Comparison of ENCODE assay signal across 9 cellular contexts in the genomic region with DNA sequence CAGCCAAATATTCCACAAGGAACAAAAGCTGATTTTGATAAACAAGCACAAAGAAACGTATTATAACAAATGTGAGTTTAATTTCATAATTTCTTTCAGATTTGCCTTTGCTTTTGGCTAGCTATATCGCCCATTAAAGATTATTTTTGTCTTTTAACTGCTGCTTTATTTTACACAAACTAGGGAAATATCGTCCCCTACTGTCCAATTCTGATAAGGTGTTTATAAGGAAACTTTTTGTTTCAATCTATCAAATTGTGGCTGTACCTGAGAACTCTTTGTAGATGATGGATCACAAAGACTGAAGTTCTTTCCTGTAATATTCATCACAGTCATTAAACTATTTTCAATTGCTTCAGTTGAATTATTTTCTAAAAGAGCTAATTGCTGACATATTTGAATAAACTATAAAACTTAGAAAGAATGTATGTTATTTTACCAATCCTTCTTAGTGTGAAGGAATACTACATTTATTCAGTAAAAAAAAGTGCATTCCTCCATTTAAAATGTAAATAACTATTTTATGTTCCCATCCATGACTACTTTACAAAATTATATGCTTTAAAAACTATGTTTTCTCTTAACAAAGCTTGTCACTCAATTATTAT.
A peak's percentile ranks its signal among the peaks of the same experiment; 100 is the strongest.
DNase-seq lines count a peak whose midpoint lies in the region; ATAC-seq and TF ChIP-seq lines count a peak whose summit lies in the region.
"Had no signal": no experiment of that assay in that cellular context is flagged by ENCODE, and none has a peak within 500 bp of the region (broad histone marks: within the 10 kb centered on the region; RNA-seq: fewer than 3 reads in every experiment).

No MANE protein-coding gene starts in this region.

- no peaks in the 10 kb centered on the region for H3K4me1 ChIP-seq in prostate gland (replicated peaks)

- 29% methylated on average over 3 of the region's 3 CpGs for WGBS in prostate gland

- H3K36me3 ChIP-seq in prostate gland, result no peaks in the 10 kb centered on the region

- ATAC-seq in stimulated activated effector memory CD8-positive, alpha-beta T cell treated with anti-CD3 and anti-CD28 coated beads, Interleukin-12 subunit alpha, Interleukin-12 subunit beta, amount 100 ng/mL, for 72 hours, result no peak
- no peak for ATAC-seq in GM21786 (IDR thresholded peaks at IDR 0.05; ENCODE audit: unreplicated experiment)

- H3K36me3 Mint-ChIP-seq in chondrocyte (ENCODE audit: low read depth), result no peaks in the 10 kb centered on the region
- no peaks in the 10 kb centered on the region for H3K36me3 Mint-ChIP-seq in stimulated activated effector memory CD8-positive, alpha-beta T cell treated with anti-CD3 and anti-CD28 coated beads, Interleukin-12 subunit alpha, Interleukin-12 subunit beta, amount 100 ng/mL, for 72 hours

- TF ChIP-seq POLR2A in prostate gland (IDR thresholded peaks at IDR 0.05), result no peak

- H3K27me3 ChIP-seq in prostate gland (replicated peaks; ENCODE audit: insufficient read depth), result no peaks in the 10 kb centered on the region

- H3K9me3 ChIP-seq in prostate gland, result no peaks in the 10 kb centered on the region

- TF ChIP-seq CTCF in chondrocyte (IDR thresholded peaks at IDR 0.05), result peak; percentile 80
- peak in 3 of 4 experiments; percentile 16 to 49 (median 42) for TF ChIP-seq CTCF in prostate gland (IDR thresholded peaks at IDR 0.05)

- peaks cover 32% of the 10 kb centered on the region for H3K27me3 Mint-ChIP-seq in chondrocyte (ENCODE audit: low read depth)

- intact Hi-C loops in prostate gland (cut with DNase I), result no loop called here

- no peak overlapping the region for H3K27ac ChIP-seq in prostate gland

- no peak overlapping the region for H3K4me3 Mint-ChIP-seq in chondrocyte (ENCODE audit: unreplicated experiment)
- no peak overlapping the region for H3K4me3 Mint-ChIP-seq in stimulated activated effector memory CD8-positive, alpha-beta T cell treated with anti-CD3 and anti-CD28 coated beads, Interleukin-12 subunit alpha, Interleukin-12 subunit beta, amount 100 ng/mL, for 72 hours

- H3K4me1 Mint-ChIP-seq in chondrocyte (ENCODE audit: low read depth), result no peaks in the 10 kb centered on the region
- H3K4me1 Mint-ChIP-seq in stimulated activated effector memory CD8-positive, alpha-beta T cell treated with anti-CD3 and anti-CD28 coated beads, Interleukin-12 subunit alpha, Interleukin-12 subunit beta, amount 100 ng/mL, for 72 hours, result no peaks in the 10 kb centered on the region

- no peak overlapping the region for H3K4me3 ChIP-seq in prostate gland

- DNase-seq in DMS 273 (lab: John Stamatoyannopoulos, UW; ENCODE audit: unreplicated experiment), result peak; percentile 32
- DNase-seq in DMS 273 treated with DMSO at 0.1 percent for 48 hours (lab: John Stamatoyannopoulos, UW), result no peak
- peak; percentile 41 for DNase-seq in NCI-H2227 treated with DMSO at 0.1 percent for 48 hours (lab: John Stamatoyannopoulos, UW)
- no peak for DNase-seq in chondrocyte (ENCODE audit: low spot score)
- no peak for DNase-seq in prostate gland (ENCODE audit: low spot score)
- DNase-seq in hippocampal formation (lab: John Stamatoyannopoulos, UW), result no peak
- no peak for DNase-seq in stimulated activated effector memory CD8-positive, alpha-beta T cell treated with anti-CD3 and anti-CD28 coated beads, Interleukin-12 subunit alpha, Interleukin-12 subunit beta, amount 100 ng/mL, for 72 hours (ENCODE audit: low spot score in 2 of 2)
- DNase-seq: 8988T had no signal

- H3K27ac Mint-ChIP-seq in chondrocyte (ENCODE audit: unreplicated experiment), result no peak overlapping the region
- no peak overlapping the region for H3K27ac Mint-ChIP-seq in stimulated activated effector memory CD8-positive, alpha-beta T cell treated with anti-CD3 and anti-CD28 coated beads, Interleukin-12 subunit alpha, Interleukin-12 subunit beta, amount 100 ng/mL, for 72 hours

- no peaks in the 10 kb centered on the region for H3K9me3 Mint-ChIP-seq in chondrocyte (ENCODE audit: low read depth)
- peaks cover 3% of the 10 kb centered on the region for H3K9me3 Mint-ChIP-seq in stimulated activated effector memory CD8-positive, alpha-beta T cell treated with anti-CD3 and anti-CD28 coated beads, Interleukin-12 subunit alpha, Interleukin-12 subunit beta, amount 100 ng/mL, for 72 hours

Comparison
In these comparisons a context has a peak if more than half of its experiments do, and no peak if none do; other contexts are left out.
1. DNase-seq: peak in DMS 273 (single experiment) and NCI-H2227 treated with DMSO at 0.1 percent for 48 hours (single experiment); none in DMS 273 treated with DMSO at 0.1 percent for 48 hours (single experiment), chondrocyte (single experiment), prostate gland (single experiment), hippocampal formation (0 of 2) and stimulated activated effector memory CD8-positive, alpha-beta T cell treated with anti-CD3 and anti-CD28 coated beads, Interleukin-12 subunit alpha, Interleukin-12 subunit beta, amount 100 ng/mL, for 72 hours (0 of 2).